ENCODE assay signal across 12 cellular contexts in the genomic region with DNA sequence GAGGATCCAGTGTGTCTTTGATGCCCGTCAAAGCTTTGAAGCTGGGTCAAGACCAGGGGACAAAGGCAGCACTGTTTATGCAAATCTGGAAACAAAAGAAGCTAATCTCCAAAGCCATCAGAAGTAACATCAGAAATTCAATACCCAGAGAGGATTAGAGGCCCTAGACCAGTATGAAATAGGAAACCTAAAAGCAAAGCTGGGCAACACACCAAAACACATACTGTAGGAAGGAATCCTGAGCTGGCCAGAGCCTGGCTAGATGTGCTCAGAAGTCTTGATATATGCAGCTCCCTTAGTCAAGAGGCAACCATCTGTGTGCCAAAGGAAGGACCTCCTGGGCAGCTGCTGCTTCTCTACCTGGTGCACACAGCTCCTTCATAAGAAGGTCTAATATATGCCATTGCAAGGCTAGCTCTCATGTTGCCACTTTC. TPM values are rescaled to one million over a fixed set of nuclear protein-coding genes. Genes with fewer than 3 reads are reported as not detected.
DNase-seq lines count a peak whose midpoint lies in the region; ATAC-seq, FAIRE-seq and TF ChIP-seq lines count a peak whose summit lies in the region.
"Had no signal": no experiment of that assay in that cellular context is flagged by ENCODE, and none has a peak within 500 bp of the region (broad histone marks: within the 10 kb centered on the region; RNA-seq: fewer than 3 reads in every experiment).

No MANE protein-coding gene starts in this region.

- H3K79me2 ChIP-seq in GM23338 (replicated peaks; ENCODE audit: insufficient read depth) = no peaks in the 10 kb centered on the region
- H3K79me2 ChIP-seq in H1 (ENCODE audit: control insufficient read depth in 1 of 2, insufficient read depth in 2 of 2, low read length in 2 of 2) = no peaks in the 10 kb centered on the region
- H3K79me2 ChIP-seq in mammary epithelial cell (ENCODE audit: insufficient read depth, low read length) = no peaks in the 10 kb centered on the region

- no peak overlapping the region for H2BK120ac ChIP-seq in H1 (replicated peaks; ENCODE audit: low read depth, low read length)

- H3F3A ChIP-seq in GM23338 (replicated peaks; ENCODE audit: low read depth) = no peaks in the 10 kb centered on the region

- no peak overlapping the region for H3K18ac ChIP-seq in H1 (ENCODE audit: extremely low read depth, low read length)

- no peak overlapping the region for H4K8ac ChIP-seq in H1 (ENCODE audit: extremely low read depth, insufficient read depth, low read length)

- peaks cover 22% of the 10 kb centered on the region for H3K27me3 ChIP-seq in GM23338 (ENCODE audit: insufficient read depth)
- H3K27me3 ChIP-seq in H1 (replicated peaks in 1 of 4; ENCODE audit: control insufficient read depth in 3 of 4, extremely low read depth in 1 of 4, insufficient read depth in 3 of 4, low read length in 3 of 4) = peaks cover 0 to 11% (median 5%) of the 10 kb centered on the region in 4 experiments; a peak in 4 of 7 replicates
- no peaks in the 10 kb centered on the region for H3K27me3 ChIP-seq in mammary epithelial cell (ENCODE audit: insufficient read depth, low read length)

- H3K9ac ChIP-seq in H1 (replicated peaks in 1 of 4; ENCODE audit: extremely low read depth in 1 of 4, low read depth in 3 of 4, low read length in 3 of 4) = no peak overlapping the region
- H3K9ac ChIP-seq in mammary epithelial cell (ENCODE audit: insufficient read depth, low read length) = no peak overlapping the region

- H3K4ac ChIP-seq in H1 (replicated peaks; ENCODE audit: insufficient read length, low read depth, low read length) = no peak overlapping the region

- H3K23ac ChIP-seq in H1 (ENCODE audit: insufficient read length) = no peak overlapping the region

- in situ Hi-C loops in mammary epithelial cell (cut with MboI; ENCODE audit: low sequenced_read_pairs in 2 of 2) = no loop called here

- H2BK20ac ChIP-seq in H1 (ENCODE audit: low read length) = no peak overlapping the region

- CTCF ChIA-PET in H1 (lab: Charles Lee; ENCODE audit: partially characterized antibody) = interaction anchor here (0.7 kb wide), 1 partner anchor 639 kb away, joined by 3 read pairs; no protein-coding TSS in a partner anchor
- CTCF ChIA-PET in mammary epithelial cell (lab: Charles Lee; ENCODE audit: low non-redundant PET) = no interaction called here

- H3K4me3 Mint-ChIP-seq in GM23338 = no peak overlapping the region
- H3K4me3 Mint-ChIP-seq: stimulated activated naive B cell treated with anti-CD40 and anti-IgM and Interleukin-4, amounts not matched to agents 10 μg/mL and 1 μg/mL and 100 μg/mL, for 72 hours had no signal

- no peak overlapping the region for H4K91ac ChIP-seq in H1 (replicated peaks; ENCODE audit: insufficient read length, low read length)

- POLR2A ChIA-PET in H1 (lab: Charles Lee; ENCODE audit: partially characterized antibody) = interaction anchor here (0.7 to 1.9 kb wide), 3 partner anchors 11 to 143 kb away, joined by 3 to 6 read pairs (median 5); partner anchors contain the start of gene TSEN15

- H2BK15ac ChIP-seq in H1 (ENCODE audit: low read length) = no peak overlapping the region

- no TSS peak for BruUV-seq in mammary epithelial cell (replicated peaks; lab: Mats Ljungman, UMichigan)

- H3K36me3 ChIP-seq in GM23338 (ENCODE audit: insufficient read depth) (no peaks in the 10 kb centered on the region), H1 (ENCODE audit: control insufficient read depth in 2 of 4, insufficient read depth in 4 of 4, low read length in 3 of 4) (no peaks in the 10 kb centered on the region), mammary epithelial cell (ENCODE audit: insufficient read depth, low read length) (no peaks in the 10 kb centered on the region)

- no peak overlapping the region for H4K5ac ChIP-seq in H1 (ENCODE audit: insufficient read length, low read depth, low read length)

- H2BK5ac ChIP-seq in H1 (ENCODE audit: low read depth, low read length) = no peak overlapping the region

- H2AK5ac ChIP-seq in H1 (ENCODE audit: low read depth, low read length) = no peak overlapping the region

- 35% methylated on average over 1 of the region's 1 CpG; no CpG with 5 or more reads in 1 of the 2 experiments for WGBS in H1 (ENCODE audit: extremely low coverage in 1 of 2, insufficient coverage in 1 of 2, insufficient read length in 1 of 2, insufficient replicate concordance in 2 of 2, low coverage in 1 of 2, low lambda C conversion rate in 2 of 2, missing lambda C conversion rate in 1 of 2), 2 experiments
- 0% methylated on average over 1 of the region's 1 CpG for WGBS in mammary epithelial cell (ENCODE audit: low coverage, missing lambda C conversion rate)

- H2AFZ ChIP-seq in GM23338 = no peak overlapping the region
- no peak overlapping the region for H2AFZ ChIP-seq in H1 (ENCODE audit: low read length)
- no peak overlapping the region for H2AFZ ChIP-seq in mammary epithelial cell (ENCODE audit: low read depth, low read length)

- intact Hi-C loops in sciatic nerve (cut with DNase I) (no loop called here), mammary epithelial cell (cut with micrococcal nuclease) (no loop called here)

- no peaks in the 10 kb centered on the region for H3K36me3 Mint-ChIP-seq in GM23338 (ENCODE audit: low read depth)
- H3K36me3 Mint-ChIP-seq: stimulated activated naive B cell treated with anti-CD40 and anti-IgM and Interleukin-4, amounts not matched to agents 10 μg/mL and 1 μg/mL and 100 μg/mL, for 72 hours had no signal

- no peaks in the 10 kb centered on the region for H3K27me3 Mint-ChIP-seq in GM23338 (ENCODE audit: insufficient read depth, low read depth, poor library complexity)

- no peak overlapping the region for H3K14ac ChIP-seq in H1 (ENCODE audit: insufficient read length)

- H3K9me3 ChIP-seq in H1 (ENCODE audit: insufficient read depth in 2 of 2, low read depth in 1 of 2, low read length in 1 of 2) (no peaks in the 10 kb centered on the region), mammary epithelial cell (replicated peaks; ENCODE audit: insufficient read depth, low read length) (no peaks in the 10 kb centered on the region)

- H4K20me1 ChIP-seq in GM23338 (replicated peaks; ENCODE audit: insufficient read depth) (no peaks in the 10 kb centered on the region), H1 (replicated peaks in 1 of 2; ENCODE audit: control insufficient read depth in 1 of 2, insufficient read depth in 2 of 2, low read length in 2 of 2) (peaks cover 0 to 2% of the 10 kb centered on the region in 2 experiments), mammary epithelial cell (ENCODE audit: insufficient read depth, low read length) (no peaks in the 10 kb centered on the region)

- ATAC-seq in GM23338 = peak; percentile 85
- peak; percentile 37 for ATAC-seq in sciatic nerve
- ATAC-seq: GM12878; stimulated activated naive B cell treated with anti-CD40 and anti-IgM and Interleukin-4, amounts not matched to agents 10 μg/mL and 1 μg/mL and 100 μg/mL, for 72 hours had no signal

- H3K4me2 ChIP-seq in GM23338 (peak overlapping the region; percentile 45; the same call in 1 of the 2 replicates), H1 (ENCODE audit: insufficient read depth in 1 of 2, low read depth in 2 of 2, low read length in 2 of 2) (peak overlapping the region; percentile 6 to 16; a peak in 2 of 4 replicates), mammary epithelial cell (ENCODE audit: insufficient read depth, low read depth, low read length) (no peak overlapping the region)

- TF ChIP-seq RAD21 in H1 (IDR thresholded peaks at IDR 0.05 in 1 of 2, conservative IDR thresholded peaks at IDR 0.05 in 1 of 2; ENCODE audit: low read depth in 2 of 2, low read length in 2 of 2) = no peak

- peaks cover 29% of the 10 kb centered on the region for H3K4me1 Mint-ChIP-seq in GM23338
- H3K4me1 Mint-ChIP-seq: stimulated activated naive B cell treated with anti-CD40 and anti-IgM and Interleukin-4, amounts not matched to agents 10 μg/mL and 1 μg/mL and 100 μg/mL, for 72 hours had no signal

- no peak for TF ChIP-seq POLR2A in H1 (IDR thresholded peaks at IDR 0.05; ENCODE audit: control extremely low read depth in 1 of 2, low read depth in 2 of 2, low read length in 2 of 2)

- H2BK12ac ChIP-seq in H1 (ENCODE audit: low read depth, low read length) = no peak overlapping the region

- H3K4me1 ChIP-seq in GM23338 (ENCODE audit: insufficient read depth) (peaks cover 33% of the 10 kb centered on the region), H1 (replicated peaks in 1 of 4; ENCODE audit: control insufficient read depth in 3 of 4, insufficient read depth in 4 of 4, low read length in 3 of 4) (peaks cover 0 to 19% (median 11%) of the 10 kb centered on the region in 4 experiments; a peak in 5 of 7 replicates), mammary epithelial cell (ENCODE audit: insufficient read depth, low read length) (peaks cover 3% of the 10 kb centered on the region)

- no peak overlapping the region for H3K4me3 ChIP-seq in GM23338
- no peak overlapping the region for H3K4me3 ChIP-seq in H1 (ENCODE audit: extremely low read depth in 1 of 4, insufficient read depth in 2 of 4, low read depth in 3 of 4, low read length in 4 of 4)
- no peak overlapping the region for H3K4me3 ChIP-seq in mammary epithelial cell (replicated peaks in 1 of 3; ENCODE audit: insufficient read depth in 1 of 3, low read depth in 2 of 3, low read length in 3 of 3)
- H3K4me3 ChIP-seq: GM12878 had no signal

- DNase-seq in GM23338 (ENCODE audit: low spot score) (peak; percentile 45), NCI-H524 (lab: John Stamatoyannopoulos, UW) (peak; percentile 93 to 98), H1 (ENCODE audit: low read depth in 1 of 2, low spot score in 2 of 2) (no peak), sciatic nerve (ENCODE audit: low spot score) (no peak), occipital lobe (lab: John Stamatoyannopoulos, UW) (no peak), mammary epithelial cell (no peak)
- no peak for DNase-seq in stimulated activated CD4-positive, alpha-beta T cell treated with anti-CD3 and anti-CD28 coated beads, Interleukin-15, amount 100 ng/mL, for 24 hours
- no peak for DNase-seq in activated naive CD4-positive, alpha-beta T cell treated with Interleukin-2 at 50 U/mL for 16 hours
- DNase-seq: activated T-cell treated with anti-CD3 and anti-CD28 coated beads, Interleukin-2, amount 50 U/mL, for 48 hours; Kasumi-1; stimulated activated naive B cell treated with anti-CD40 and anti-IgM and Interleukin-4, amounts not matched to agents 10 μg/mL and 1 μg/mL and 100 μg/mL, for 72 hours had no signal

- no peak overlapping the region for H3K27ac Mint-ChIP-seq in GM23338
- H3K27ac Mint-ChIP-seq: stimulated activated naive B cell treated with anti-CD40 and anti-IgM and Interleukin-4, amounts not matched to agents 10 μg/mL and 1 μg/mL and 100 μg/mL, for 72 hours had no signal

- no peak for TF ChIP-seq CTCF in GM23338 (conservative IDR thresholded peaks at IDR 0.05; ENCODE audit: low read depth in 2 of 2)
- TF ChIP-seq CTCF in H1 (IDR thresholded peaks at IDR 0.05; ENCODE audit: control extremely low read depth in 1 of 3, insufficient read depth in 1 of 3, low read depth in 1 of 3, low read length in 3 of 3) = no peak
- TF ChIP-seq CTCF in mammary epithelial cell (conservative IDR thresholded peaks at IDR 0.05 in 1 of 2, IDR thresholded peaks at IDR 0.05 in 1 of 2; ENCODE audit: extremely low read depth in 1 of 2, insufficient read depth in 1 of 2, low read depth in 1 of 2, low read length in 2 of 2) = no peak

- H3K27ac ChIP-seq in GM23338 (ENCODE audit: low read depth) (no peak overlapping the region), H1 (ENCODE audit: low read depth, low read length) (no peak overlapping the region), mammary epithelial cell (ENCODE audit: insufficient read depth, low read depth, low read length) (no peak overlapping the region)

- H3K9me3 Mint-ChIP-seq in GM23338 = no peaks in the 10 kb centered on the region
- H3K9me3 Mint-ChIP-seq: stimulated activated naive B cell treated with anti-CD40 and anti-IgM and Interleukin-4, amounts not matched to agents 10 μg/mL and 1 μg/mL and 100 μg/mL, for 72 hours had no signal

- no peak for TF ChIP-seq EP300 in H1 (IDR thresholded peaks at IDR 0.05; ENCODE audit: borderline replicate concordance in 1 of 2, low read depth in 2 of 2, low read length in 2 of 2)

- H3K9me2 ChIP-seq in GM23338 (ENCODE audit: insufficient read depth) = no peaks in the 10 kb centered on the region

- no peaks in the 10 kb centered on the region for H3K23me2 ChIP-seq in H1 (ENCODE audit: low read depth, low read length)

- H3K79me1 ChIP-seq in H1 (ENCODE audit: low read depth, low read length) = no peaks in the 10 kb centered on the region

- peak; percentile 70 for FAIRE-seq in H1 (lab: Jason Lieb, UNC)
- FAIRE-seq: GM12878 had no signal

- dilution Hi-C loops in mammary epithelial cell (cut with HindIII; ENCODE audit: low sequenced_read_pairs) = no loop called here

- no peak overlapping the region for H3K56ac ChIP-seq in H1 (replicated peaks; ENCODE audit: insufficient read length, low read depth, low read length)

RNA-seq across cellular contexts. Expression of gene COLGALT2, which starts 12.3 kb away (rescaled TPM):
- 4.3 and 7.1 TPM in 2 replicates for total RNA-seq in GM23338 (2014; rRNA removed; shearing (Covaris generic))
- 1.5 and 1.6 TPM in 2 replicates for polyA plus RNA-seq in GM23338 (2016; fragmentation: Nextera tagmentation; extraction: Ambion mirVana)
- total RNA-seq in H1 (2021; fragmentation: NEBNext Ultra II Directional; extraction: Animal tissue kit (Norgen Biotek cat#: 25700)) = 4.6 TPM in 2 replicates
- polyA plus RNA-seq in H1 (2011; rRNA removed) = 2.1 and 2.5 TPM in 2 replicates
- polyA plus RNA-seq in H1 (2011; cell fraction: cytosol; rRNA removed) = 2.0 TPM
- polyA plus RNA-seq in H1 (2011; cell fraction: nucleus; rRNA removed) = 5.4 TPM
- 2.7 to 4.1 TPM (median 3.4 TPM) in 4 replicates for polyA plus RNA-seq in H1 (2012, experiment 1 of 2)
- polyA plus RNA-seq in H1 (2012, experiment 2 of 2) = 1.5 TPM
- polyA plus RNA-seq in H1 (2013, experiment 1 of 2) = 5.7 TPM
- polyA plus RNA-seq in H1 (2013, experiment 2 of 2) = 5.5 TPM
- polyA minus RNA-seq in H1 (2011; rRNA and poly(A)+ RNA removed) = 2.0 and 2.5 TPM in 2 replicates
- 2.3 TPM for polyA minus RNA-seq in H1 (2011; cell fraction: cytosol; rRNA and poly(A)+ RNA removed)
- polyA minus RNA-seq in H1 (2011; cell fraction: nucleus; rRNA and poly(A)+ RNA removed) = 4.0 TPM
- 2.5 TPM for total RNA-seq in sciatic nerve
- total RNA-seq in occipital lobe = 10.1 TPM
- total RNA-seq in mammary epithelial cell = under 1 TPM; 0.21 to 0.67 TPM
- polyA plus RNA-seq in mammary epithelial cell = 0.06 TPM
- polyA minus RNA-seq in mammary epithelial cell = not detected

RNA-seq across cellular contexts. Expression of gene TSEN15, which starts 26.3 kb away (rescaled TPM):
- 55.8 and 61.0 TPM in 2 replicates for total RNA-seq in GM23338 (2014; rRNA removed; shearing (Covaris generic))
- 51.6 and 55.8 TPM in 2 replicates for polyA plus RNA-seq in GM23338 (2016; fragmentation: Nextera tagmentation; extraction: Ambion mirVana)
- total RNA-seq in H1 (2021; fragmentation: NEBNext Ultra II Directional; extraction: Animal tissue kit (Norgen Biotek cat#: 25700)) = 28.2 and 31.4 TPM in 2 replicates
- polyA plus RNA-seq in H1 (2011; rRNA removed) = 19.2 and 23.4 TPM in 2 replicates
- polyA plus RNA-seq in H1 (2011; cell fraction: cytosol; rRNA removed) = 29.0 TPM
- 15.0 TPM for polyA plus RNA-seq in H1 (2011; cell fraction: nucleus; rRNA removed)
- polyA plus RNA-seq in H1 (2012, experiment 1 of 2) = 14.4 to 20.4 TPM (median 18.6 TPM) in 4 replicates
- 6.8 TPM for polyA plus RNA-seq in H1 (2012, experiment 2 of 2)
- 35.7 TPM for polyA plus RNA-seq in H1 (2013, experiment 1 of 2)
- polyA plus RNA-seq in H1 (2013, experiment 2 of 2) = 36.4 TPM
- 25.4 and 30.8 TPM in 2 replicates for polyA minus RNA-seq in H1 (2011; rRNA and poly(A)+ RNA removed)
- 20.6 TPM for polyA minus RNA-seq in H1 (2011; cell fraction: cytosol; rRNA and poly(A)+ RNA removed)
- polyA minus RNA-seq in H1 (2011; cell fraction: nucleus; rRNA and poly(A)+ RNA removed) = 44.8 TPM
- 22.3 TPM for total RNA-seq in sciatic nerve
- 30.4 TPM for total RNA-seq in occipital lobe
- 10 to 100 TPM; 40.8 to 66.5 TPM for total RNA-seq in mammary epithelial cell
- 23.6 TPM for polyA plus RNA-seq in mammary epithelial cell
- 68.2 TPM for polyA minus RNA-seq in mammary epithelial cell

Comparison
In these comparisons a context has a peak if more than half of its experiments do, and no peak if none do; other contexts are left out.
1. DNase-seq: peak in GM23338 (single experiment) and NCI-H524 (2 of 2); none in H1 (0 of 2), sciatic nerve (single experiment), stimulated activated CD4-positive, alpha-beta T cell treated with anti-CD3 and anti-CD28 coated beads, Interleukin-15, amount 100 ng/mL, for 24 hours (single experiment), activated naive CD4-positive, alpha-beta T cell treated with Interleukin-2 at 50 U/mL for 16 hours (single experiment), occipital lobe (single experiment) and mammary epithelial cell (single experiment).